In genomic region chr2:36587091-36587490, GRCh38 we compare ENCODE assay signal across 12 cellular contexts.
"Had no signal": no experiment of that assay in that cellular context is flagged by ENCODE, and none has a peak within 500 bp of the region (broad histone marks: within the 10 kb centered on the region; RNA-seq: fewer than 3 reads in every experiment).

No MANE protein-coding gene starts in this region.

- H3K27ac ChIP-seq: cardiac muscle cell, tibial nerve had no signal

- H3K27me3 ChIP-seq: cardiac muscle cell, tibial nerve had no signal

- DNase-seq: activated CD4-positive, alpha-beta T cell treated with anti-CD3 and anti-CD28 coated beads for 36 hours; activated CD4-positive, alpha-beta T cell treated with anti-CD3 and anti-CD28 coated beads, Interleukin-2, amount 50 U/mL, for 48 hours; effector memory CD8-positive, alpha-beta T cell; foreskin melanocyte; mammary epithelial cell; midbrain; posterior cingulate gyrus; retina; stimulated activated CD4-positive, alpha-beta T cell treated with anti-CD3 and anti-CD28 coated beads, Interleukin-2, amount 100 ng/mL, for 24 hours; stimulated activated naive CD4-positive, alpha-beta T cell treated with Interleukin-2 at 50 U/mL for 16 hours had no signal

- H3K36me3 ChIP-seq: cardiac muscle cell had no signal

- H3K9me3 ChIP-seq: tibial nerve had no signal

- H3K4me3 ChIP-seq: cardiac muscle cell, tibial nerve had no signal
